ENCODE assay signal across 1 cellular context in the genomic region with DNA sequence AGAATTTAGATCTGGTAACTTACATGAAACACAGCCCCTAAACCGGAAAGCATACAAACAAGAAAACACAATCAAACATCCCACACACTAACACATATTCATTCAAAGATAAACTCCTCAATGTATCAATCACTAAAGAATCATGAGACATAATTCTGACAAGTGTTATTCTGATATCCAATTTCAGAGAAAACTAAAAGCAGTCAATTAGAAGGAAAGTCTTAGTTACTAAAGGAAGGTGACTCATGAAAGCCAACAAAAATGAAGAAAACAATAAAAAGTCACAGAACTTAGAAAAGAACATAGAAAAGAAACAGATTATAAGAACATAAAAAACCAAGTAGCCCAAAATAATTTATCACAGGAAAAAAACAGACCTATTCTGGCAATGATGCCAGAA.
TF ChIP-seq lines count a peak whose summit lies in the region.

No MANE protein-coding gene starts in this region.

TF ChIP-seq in SK-N-SH treated with all-trans-retinoic acid at 6 μM for 48 hours, 23 proteins besides CTCF, POLR2A, EP300 and RAD21 (continued from another document):
- TF ChIP-seq, protein P1, sequence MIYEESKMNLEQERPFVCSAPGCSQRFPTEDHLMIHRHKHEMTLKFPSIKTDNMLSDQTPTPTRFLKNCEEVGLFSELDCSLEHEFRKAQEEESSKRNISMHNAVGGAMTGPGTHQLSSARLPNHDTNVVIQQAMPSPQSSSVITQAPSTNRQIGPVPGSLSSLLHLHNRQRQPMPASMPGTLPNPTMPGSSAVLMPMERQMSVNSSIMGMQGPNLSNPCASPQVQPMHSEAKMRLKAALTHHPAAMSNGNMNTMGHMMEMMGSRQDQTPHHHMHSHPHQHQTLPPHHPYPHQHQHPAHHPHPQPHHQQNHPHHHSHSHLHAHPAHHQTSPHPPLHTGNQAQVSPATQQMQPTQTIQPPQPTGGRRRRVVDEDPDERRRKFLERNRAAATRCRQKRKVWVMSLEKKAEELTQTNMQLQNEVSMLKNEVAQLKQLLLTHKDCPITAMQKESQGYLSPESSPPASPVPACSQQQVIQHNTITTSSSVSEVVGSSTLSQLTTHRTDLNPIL (CRISPR knock-in tag; IDR thresholded peaks at IDR 0.05; ENCODE audit: low read depth): no peak
- no peak for TF ChIP-seq ZC3H10 (CRISPR knock-in tag; IDR thresholded peaks at IDR 0.05)
- TF ChIP-seq, protein P2, sequence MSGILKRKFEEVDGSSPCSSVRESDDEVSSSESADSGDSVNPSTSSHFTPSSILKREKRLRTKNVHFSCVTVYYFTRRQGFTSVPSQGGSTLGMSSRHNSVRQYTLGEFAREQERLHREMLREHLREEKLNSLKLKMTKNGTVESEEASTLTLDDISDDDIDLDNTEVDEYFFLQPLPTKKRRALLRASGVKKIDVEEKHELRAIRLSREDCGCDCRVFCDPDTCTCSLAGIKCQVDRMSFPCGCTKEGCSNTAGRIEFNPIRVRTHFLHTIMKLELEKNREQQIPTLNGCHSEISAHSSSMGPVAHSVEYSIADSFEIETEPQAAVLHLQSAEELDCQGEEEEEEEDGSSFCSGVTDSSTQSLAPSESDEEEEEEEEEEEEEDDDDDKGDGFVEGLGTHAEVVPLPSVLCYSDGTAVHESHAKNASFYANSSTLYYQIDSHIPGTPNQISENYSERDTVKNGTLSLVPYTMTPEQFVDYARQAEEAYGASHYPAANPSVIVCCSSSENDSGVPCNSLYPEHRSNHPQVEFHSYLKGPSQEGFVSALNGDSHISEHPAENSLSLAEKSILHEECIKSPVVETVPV (CRISPR knock-in tag; IDR thresholded peaks at IDR 0.05): no peak
